Comparison of ENCODE assay signal across 35 cellular contexts in the genomic region with DNA sequence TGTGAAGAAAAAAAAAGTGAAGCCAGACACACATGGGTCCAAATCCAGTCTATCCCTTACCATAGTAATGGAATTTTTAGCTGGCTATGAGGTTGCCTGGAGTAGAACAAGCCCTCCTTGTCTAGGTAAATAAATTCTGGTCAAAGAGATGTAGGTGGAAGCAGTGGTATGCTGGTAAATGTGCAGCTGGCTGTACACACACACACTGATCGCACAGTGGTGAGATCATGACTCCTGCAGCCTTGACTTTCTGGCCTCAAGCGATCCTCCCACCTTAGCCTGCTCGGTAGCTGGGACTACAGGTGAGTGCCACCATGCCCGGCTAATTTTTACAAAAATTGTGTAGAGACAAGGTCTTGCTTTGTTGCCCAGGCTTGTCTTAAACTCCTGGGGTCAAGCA.
"Had no signal": no experiment of that assay in that cellular context is flagged by ENCODE, and none has a peak within 500 bp of the region (broad histone marks: within the 10 kb centered on the region; RNA-seq: fewer than 3 reads in every experiment).

No MANE protein-coding gene starts in this region.

- H3K9me3 ChIP-seq: MG63 had no signal

- DNase-seq: Karpas-422, Kasumi-1, MG63, MM.1S, MV-4-11, NCI-H1048, NCI-H1092, NCI-H1092 treated with DMSO at 0.1 percent for 48 hours, NCI-H1105, NCI-H1105 treated with DMSO at 0.1 percent for 48 hours, NCI-H1417, NCI-H1417 treated with DMSO at 0.1 percent for 48 hours, NCI-H1436, NCI-H1436 treated with DMSO at 0.1 percent for 48 hours, NCI-H146, NCI-H1694, NCI-H1694 treated with DMSO at 0.1 percent for 48 hours, NCI-H187, NCI-H187 treated with DMSO at 0.1 percent for 48 hours, NCI-H1930, NCI-H2029, NCI-H2029 treated with DMSO at 0.1 percent for 48 hours, NCI-H2081, NCI-H2081 treated with DMSO at 0.1 percent for 48 hours, NCI-H2107, NCI-H2171, NCI-H2171 treated with DMSO at 0.1 percent for 48 hours, NCI-H2227 treated with DMSO at 0.1 percent for 48 hours, NCI-H226, NCI-H345, NCI-H446, NCI-H446 treated with DMSO at 0.1 percent for 48 hours, NCI-H510A, NCI-H510A treated with DMSO at 0.1 percent for 48 hours, NCI-H524 had no signal

- H3K4me3 ChIP-seq: MG63 had no signal

- H3K36me3 ChIP-seq: MG63 had no signal
